In genomic region chrX:68433155-68433980, GRCh38 we compare ENCODE assay signal across 8 cellular contexts. TPM values are rescaled to one million over a fixed set of nuclear protein-coding genes. Genes with fewer than 3 reads are reported as not detected.
DNase-seq lines count a peak whose midpoint lies in the region; ATAC-seq, FAIRE-seq and TF ChIP-seq lines count a peak whose summit lies in the region.

A gene with protein sequence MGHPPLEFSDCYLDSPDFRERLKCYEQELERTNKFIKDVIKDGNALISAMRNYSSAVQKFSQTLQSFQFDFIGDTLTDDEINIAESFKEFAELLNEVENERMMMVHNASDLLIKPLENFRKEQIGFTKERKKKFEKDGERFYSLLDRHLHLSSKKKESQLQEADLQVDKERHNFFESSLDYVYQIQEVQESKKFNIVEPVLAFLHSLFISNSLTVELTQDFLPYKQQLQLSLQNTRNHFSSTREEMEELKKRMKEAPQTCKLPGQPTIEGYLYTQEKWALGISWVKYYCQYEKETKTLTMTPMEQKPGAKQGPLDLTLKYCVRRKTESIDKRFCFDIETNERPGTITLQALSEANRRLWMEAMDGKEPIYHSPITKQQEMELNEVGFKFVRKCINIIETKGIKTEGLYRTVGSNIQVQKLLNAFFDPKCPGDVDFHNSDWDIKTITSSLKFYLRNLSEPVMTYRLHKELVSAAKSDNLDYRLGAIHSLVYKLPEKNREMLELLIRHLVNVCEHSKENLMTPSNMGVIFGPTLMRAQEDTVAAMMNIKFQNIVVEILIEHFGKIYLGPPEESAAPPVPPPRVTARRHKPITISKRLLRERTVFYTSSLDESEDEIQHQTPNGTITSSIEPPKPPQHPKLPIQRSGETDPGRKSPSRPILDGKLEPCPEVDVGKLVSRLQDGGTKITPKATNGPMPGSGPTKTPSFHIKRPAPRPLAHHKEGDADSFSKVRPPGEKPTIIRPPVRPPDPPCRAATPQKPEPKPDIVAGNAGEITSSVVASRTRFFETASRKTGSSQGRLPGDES (minus strand): TSS chrX:68433495. CDS start chrX:68433020, 475 bp downstream.

- H3K36me3 Mint-ChIP-seq in progenitor cell of endocrine pancreas (ENCODE audit: insufficient read depth) = peaks cover under 1% of the 10 kb centered on the region

- TF ChIP-seq CTCF in AG10803 (conservative IDR thresholded peaks at IDR 0.05; ENCODE audit: low read length) (no peak), breast epithelium (IDR thresholded peaks at IDR 0.05) (no peak), progenitor cell of endocrine pancreas (IDR thresholded peaks at IDR 0.05; ENCODE audit: unreplicated experiment) (no peak)

- H3K9me3 ChIP-seq in breast epithelium = no peaks in the 10 kb centered on the region

- H3K27ac Mint-ChIP-seq in progenitor cell of endocrine pancreas = peak within 1 kb of the TSS; percentile 97

- peak within 1 kb of the TSS; percentile 89 for H3K4me3 Mint-ChIP-seq in progenitor cell of endocrine pancreas (ENCODE audit: low read depth)

- H3K9me3 Mint-ChIP-seq in progenitor cell of endocrine pancreas (ENCODE audit: low read depth) = peaks cover 10% of the 10 kb centered on the region

- H3K4me1 Mint-ChIP-seq in progenitor cell of endocrine pancreas (ENCODE audit: low read depth) = peaks cover 7% of the 10 kb centered on the region

- no peaks in the 10 kb centered on the region for H3K36me3 ChIP-seq in breast epithelium

- FAIRE-seq in RCC 7860 (lab: Jason Lieb, UNC) = peak; percentile 78

- H3K4me3 ChIP-seq in AG10803 (ENCODE audit: low read length) (peak within 1 kb of the TSS; percentile 74), breast epithelium (peak within 1 kb of the TSS; percentile 59 to 76 (median 63))

- DNase-seq in AG10803 (ENCODE audit: low read depth) = peak; percentile 73
- peak; percentile 9 for DNase-seq in GOT3 (lab: John Stamatoyannopoulos, UW)
- peak; percentile 71 for DNase-seq in RCC 7860 (ENCODE audit: low spot score)
- peak; percentile 57 to 68 for DNase-seq in breast epithelium (ENCODE audit: low spot score in 2 of 2)
- DNase-seq in iPS DF 4.7 (ENCODE audit: extremely low read depth, low spot score) = peak; percentile 28
- peak; percentile 33 for DNase-seq in progenitor cell of endocrine pancreas (ENCODE audit: low spot score, unreplicated experiment)
- DNase-seq in T-helper 9 cell = no peak

- no peaks in the 10 kb centered on the region for H3K4me1 ChIP-seq in breast epithelium

- peak within 1 kb of the TSS; percentile 72 to 92 for H3K27ac ChIP-seq in breast epithelium

- peaks cover 0 to 28% of the 10 kb centered on the region in 2 donors for H3K27me3 ChIP-seq in breast epithelium

- intact Hi-C loops in breast epithelium (cut with DNase I; ENCODE audit: low total_unique reads) = no loop called here

- ATAC-seq in GM19351 (IDR thresholded peaks at IDR 0.05; ENCODE audit: unreplicated experiment) = no peak

- no peak for TF ChIP-seq POLR2A in breast epithelium (IDR thresholded peaks at IDR 0.05)

- no peaks in the 10 kb centered on the region for H3K27me3 Mint-ChIP-seq in progenitor cell of endocrine pancreas

RNA-seq across cellular contexts. Expression of the gene that starts here (rescaled TPM):
- total RNA-seq in breast epithelium (10 to 100 TPM in 2 of 3 donors, 1 to 10 TPM in 1; 9.5 to 20.2 (median 14.6) TPM), progenitor cell of endocrine pancreas (6.5 and 7.2 TPM in 2 replicates)
